21 cellular contexts compared by ENCODE assay signal in the genomic region with DNA sequence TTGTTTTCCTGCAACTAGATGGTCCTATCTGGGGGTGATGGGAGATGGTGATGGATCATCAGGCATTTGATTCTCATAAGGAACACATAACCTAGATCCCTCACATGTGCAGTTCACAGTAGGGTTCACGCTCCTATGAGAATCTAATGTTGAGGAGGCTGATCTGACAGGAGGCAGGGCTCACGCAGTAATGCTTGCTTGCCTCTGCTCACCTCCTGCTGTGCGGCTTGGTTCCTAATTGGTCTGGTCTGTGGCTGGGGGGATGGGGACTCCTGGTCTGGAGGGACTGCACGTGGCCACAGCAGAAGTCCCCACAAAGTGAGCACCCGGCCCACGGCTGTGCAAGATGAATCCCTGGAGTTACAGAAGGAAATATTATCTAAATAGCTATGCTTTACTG. TPM values are rescaled to one million over a fixed set of nuclear protein-coding genes. Genes with fewer than 3 reads are reported as not detected.
DNase-seq lines count a peak whose midpoint lies in the region; TF ChIP-seq lines count a peak whose summit lies in the region.
"Had no signal": no experiment of that assay in that cellular context is flagged by ENCODE, and none has a peak within 500 bp of the region (broad histone marks: within the 10 kb centered on the region; RNA-seq: fewer than 3 reads in every experiment).

No MANE protein-coding gene starts in this region.

- peaks cover 2% of the 10 kb centered on the region for H3K9me3 Mint-ChIP-seq in endodermal cell
- H3K9me3 Mint-ChIP-seq: CD4-positive, alpha-beta T cell had no signal

- H3K9ac ChIP-seq in endodermal cell (ENCODE audit: extremely low read depth, low read length, poor library complexity, severe bottlenecking) = no peak overlapping the region

- no peak overlapping the region for H3K4me3 Mint-ChIP-seq in endodermal cell
- H3K4me3 Mint-ChIP-seq: CD4-positive, alpha-beta T cell; H9; IgD-negative memory B cell had no signal

- H3K4me1 ChIP-seq in HEK293 (ENCODE audit: control insufficient read depth, insufficient read depth, low read length) (no peaks in the 10 kb centered on the region), endodermal cell (ENCODE audit: control insufficient read depth, insufficient read depth, low read length) (no peaks in the 10 kb centered on the region)
- H3K4me1 ChIP-seq: A549, Caco-2 had no signal

- CTCF ChIA-PET in HEK293 (lab: Yijun Ruan, JAX) = interaction anchor here (1.0 to 2.2 kb wide), 2 partner anchors 22 to 252 kb away, joined by 4 to 8 read pairs; no protein-coding TSS in a partner anchor

- POLR2A ChIA-PET in HEK293 (lab: Yijun Ruan, JAX) = no interaction called here

- H3K27ac ChIP-seq in HEK293 (ENCODE audit: extremely low read depth, low read depth, low read length) = no peak overlapping the region
- H3K27ac ChIP-seq in endodermal cell (ENCODE audit: low read depth, low read length) = no peak overlapping the region
- H3K27ac ChIP-seq: 22Rv1, A549, C4-2B had no signal

- TF ChIP-seq CTCF in HEK293 (tag by site-specific recombination; IDR thresholded peaks at IDR 0.05) (no peak), endodermal cell (conservative IDR thresholded peaks at IDR 0.05) (no peak)

- 82 to 100% methylated on average over 1 to 6 of the region's 6 CpGs for WGBS in endodermal cell (ENCODE audit: insufficient coverage in 1 of 2, insufficient read length in 1 of 2), 2 experiments

- no peaks in the 10 kb centered on the region for H3K27me3 ChIP-seq in endodermal cell (ENCODE audit: control insufficient read depth, insufficient read depth, low read length, poor library complexity, severe bottlenecking)

- peaks cover 2% of the 10 kb centered on the region for H3K4me1 Mint-ChIP-seq in endodermal cell

- no peaks in the 10 kb centered on the region for H3K27me3 Mint-ChIP-seq in endodermal cell (ENCODE audit: insufficient read depth)

- H3K36me3 ChIP-seq in HEK293 (ENCODE audit: control insufficient read depth in 2 of 2, insufficient read depth in 1 of 2, low read length in 2 of 2) (no peaks in the 10 kb centered on the region), endodermal cell (ENCODE audit: control insufficient read depth, insufficient read depth, low read length) (no peaks in the 10 kb centered on the region)

- H3K36me3 Mint-ChIP-seq in endodermal cell (ENCODE audit: low read depth) = no peaks in the 10 kb centered on the region

- no peak overlapping the region for H3K27ac Mint-ChIP-seq in endodermal cell
- H3K27ac Mint-ChIP-seq: CD4-positive, alpha-beta T cell; H9; IgD-negative memory B cell had no signal

- no peaks in the 10 kb centered on the region for H3K9me3 ChIP-seq in HEK293 (ENCODE audit: control insufficient read depth, insufficient read depth, low read depth, low read length)
- H3K9me3 ChIP-seq in endodermal cell (ENCODE audit: control insufficient read depth, low read length) = no peaks in the 10 kb centered on the region
- H3K9me3 ChIP-seq: A549, Caco-2 had no signal

- H3K4me3 ChIP-seq in HEK293 (ENCODE audit: low read depth, low read length) = no peak overlapping the region
- no peak overlapping the region for H3K4me3 ChIP-seq in endodermal cell (ENCODE audit: low read length)
- H3K4me3 ChIP-seq: A549, GM12878 had no signal

- DNase-seq in D341Med (ENCODE audit: low spot score) (peak; percentile 20), endodermal cell (peak; percentile 62), retina (peak; percentile 61), activated T-cell treated with anti-CD3 and anti-CD28 coated beads for 4 hours (no peak), NCI-H226 (no peak), NCI-H82 treated with DMSO at 0.1 percent for 48 hours (lab: John Stamatoyannopoulos, UW; ENCODE audit: unreplicated experiment) (no peak)
- DNase-seq: AML-193; Caco-2; CD4-positive, alpha-beta T cell; DMS153; DMS79; H9 had no signal

TF ChIP-seq in HEK293, 187 proteins besides CTCF, POLR2A, EP300 and RAD21:
- no peak for TF ChIP-seq ZNF621 (tag by site-specific recombination; IDR thresholded peaks at IDR 0.05)
- TF ChIP-seq ZNF302 (tag by site-specific recombination; IDR thresholded peaks at IDR 0.05; ENCODE audit: low read depth) = no peak
- TF ChIP-seq ZNF639 (tag by site-specific recombination; IDR thresholded peaks at IDR 0.05) = no peak
- TF ChIP-seq ZNF423 (tag by site-specific recombination; IDR thresholded peaks at IDR 0.05) = no peak
- TF ChIP-seq ZBTB8A (tag by site-specific recombination; IDR thresholded peaks at IDR 0.05) = no peak
- no peak for TF ChIP-seq ZNF792 (tag by site-specific recombination; IDR thresholded peaks at IDR 0.05)
- no peak for TF ChIP-seq ZNF146 (tag by site-specific recombination; IDR thresholded peaks at IDR 0.05)
- peak; percentile 13; the same call in 1 of the 2 replicates for TF ChIP-seq ZIC2 (tag by site-specific recombination; IDR thresholded peaks at IDR 0.05)

RNA-seq across cellular contexts. Expression of gene MC5R, which starts 11.3 kb away (rescaled TPM):
- total RNA-seq in endodermal cell = under 1 TPM in 1 of 2 donors, not detected in 1; 0.24 TPM
- polyA plus RNA-seq in endodermal cell (2013, experiment 1 of 2) = 0.14 TPM
- polyA plus RNA-seq in endodermal cell (2013, experiment 2 of 2) = not detected
- total RNA-seq: Caco-2; CD4-positive, alpha-beta T cell; G401; GM12878; H9; HepG2 had no signal
- polyA plus RNA-seq: A549, BJ, GM12878, HepG2, IgD-negative memory B cell had no signal

Comparison
In these comparisons a context has a peak if more than half of its experiments do, and no peak if none do; other contexts are left out.
1. DNase-seq: peak in D341Med (single experiment), endodermal cell (single experiment) and retina (single experiment); none in activated T-cell treated with anti-CD3 and anti-CD28 coated beads for 4 hours (single experiment), NCI-H226 (single experiment) and NCI-H82 treated with DMSO at 0.1 percent for 48 hours (single experiment).